ENCODE assay signal across 24 cellular contexts in the genomic region with DNA sequence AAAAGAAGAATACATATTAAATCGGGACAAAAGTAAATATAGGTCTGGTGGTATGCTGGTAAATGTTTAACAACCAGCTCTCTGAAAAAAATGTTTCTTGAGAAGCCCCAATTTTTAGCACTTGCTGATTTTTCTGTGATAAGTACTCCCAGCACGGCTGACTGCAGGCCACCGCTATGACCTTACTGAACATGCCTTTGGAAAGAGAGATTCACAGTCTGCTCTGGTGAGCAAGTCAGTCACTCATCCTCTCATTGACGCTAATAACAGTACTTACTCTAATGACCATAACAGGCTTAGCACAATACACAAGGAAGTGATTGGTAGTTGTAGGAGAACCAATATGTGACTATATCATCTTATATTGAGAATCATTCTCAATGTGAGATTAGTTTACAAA.
"Had no signal": no experiment of that assay in that cellular context is flagged by ENCODE, and none has a peak within 500 bp of the region (broad histone marks: within the 10 kb centered on the region; RNA-seq: fewer than 3 reads in every experiment).

No MANE protein-coding gene starts in this region.

- H3K9me3 ChIP-seq: ascending aorta, body of pancreas, Peyer's patch had no signal

- ATAC-seq: activated naive CD4-positive, alpha-beta T cell treated with anti-CD3 and anti-CD28 coated beads, Interleukin-2, amount 50 U/mL, for 72 hours; activated naive CD8-positive, alpha-beta T cell treated with anti-CD3 and anti-CD28 coated beads, Interleukin-2, amount 50 U/mL, for 24 hours; activated T-cell treated with anti-CD3 and anti-CD28 coated beads, Interleukin-2, amount 50 U/mL, for 4 hours; body of pancreas; T-helper 17 cell; WTC11 had no signal

- H3K4me1 ChIP-seq: ascending aorta, body of pancreas, Peyer's patch had no signal

- DNase-seq: activated CD4-positive, alpha-beta memory T cell treated with anti-CD3 and anti-CD28 coated beads for 36 hours; activated CD4-positive, alpha-beta T cell treated with anti-CD3 and anti-CD28 coated beads, Interleukin-2, amount 10 ng/mL, durations not matched to agents 7 days and 5 days; activated CD4-positive, CD25-positive, alpha-beta regulatory T cell treated with anti-CD3 and anti-CD28 coated beads, Interleukin-2, amount 50 U/mL, for 72 hours; activated CD8-positive, alpha-beta memory T cell treated with anti-CD3 and anti-CD28 coated beads for 24 hours; activated effector memory CD4-positive, alpha-beta T cell treated with anti-CD3 and anti-CD28 coated beads, Interleukin-2, amount 50 U/mL, for 16 hours; activated naive CD4-positive, alpha-beta T cell treated with Interleukin-2 at 50 U/mL for 16 hours; activated naive CD8-positive, alpha-beta T cell treated with anti-CD3 and anti-CD28 coated beads, Interleukin-2, amount 50 U/mL, for 24 hours; activated T-cell treated with anti-CD3 and anti-CD28 coated beads, Interleukin-2, amount 50 U/mL, for 4 hours; amniotic stem cell; body of pancreas; IMR-90; KBM-7; NCI-H1048; NCI-H2029; NCI-H2107; NCI-H524; Peyer's patch; SHP77 treated with DMSO at 0.1 percent for 48 hours; T-helper 17 cell; T-helper 9 cell had no signal

- H3K36me3 ChIP-seq: ascending aorta, Peyer's patch had no signal

- H3K27me3 ChIP-seq: ascending aorta, body of pancreas, Peyer's patch had no signal

- H3K4me3 ChIP-seq: ascending aorta, body of pancreas, Peyer's patch had no signal

- H3K27ac ChIP-seq: ascending aorta, body of pancreas, Peyer's patch, RWPE1 had no signal
